14 cellular contexts compared by ENCODE assay signal in genomic region chr1:191206808-191207207, GRCh38.
DNase-seq lines count a peak whose midpoint lies in the region; ATAC-seq, FAIRE-seq and TF ChIP-seq lines count a peak whose summit lies in the region.
"Had no signal": no experiment of that assay in that cellular context is flagged by ENCODE, and none has a peak within 500 bp of the region (broad histone marks: within the 10 kb centered on the region; RNA-seq: fewer than 3 reads in every experiment).

No MANE protein-coding gene starts in this region.

- no peak overlapping the region for H3K4me3 ChIP-seq in foreskin fibroblast (ENCODE audit: low read depth in 1 of 2, low read length in 2 of 2)
- H3K4me3 ChIP-seq in SK-N-SH (ENCODE audit: low read depth in 2 of 2, low read length in 1 of 2) = no peak overlapping the region
- no peak overlapping the region for H3K4me3 ChIP-seq in aorta (ENCODE audit: low read length in 2 of 2)
- H3K4me3 ChIP-seq: hepatocyte had no signal

- no peak for FAIRE-seq in GM19239 (lab: Jason Lieb, UNC)

- WGBS in SK-N-SH (ENCODE audit: low lambda C conversion rate) = 2% methylated on average over 2 of the region's 2 CpGs
- WGBS in aorta, 2 donors = 15 to 16% methylated on average over 2 of the region's 2 CpGs

- no peaks in the 10 kb centered on the region for H3K9me2 ChIP-seq in SK-N-SH

- no peak for TF ChIP-seq CTCF in foreskin fibroblast (IDR thresholded peaks at IDR 0.05; ENCODE audit: low read depth, low read length)
- no peak for TF ChIP-seq CTCF in SK-N-SH (IDR thresholded peaks at IDR 0.05)

- H3K36me3 ChIP-seq in SK-N-SH (replicated peaks in 1 of 2; ENCODE audit: control insufficient read depth in 1 of 2, insufficient read depth in 2 of 2, low read length in 1 of 2) (no peaks in the 10 kb centered on the region), aorta (ENCODE audit: control insufficient read depth in 1 of 2, insufficient read depth in 2 of 2, low read length in 1 of 2) (no peaks in the 10 kb centered on the region)

- POLR2A ChIA-PET in SK-N-SH (lab: Yijun Ruan, JAX) = no interaction called here

- H3K9me3 ChIP-seq in SK-N-SH (no peaks in the 10 kb centered on the region), aorta (ENCODE audit: control insufficient read depth, low read length) (no peaks in the 10 kb centered on the region)

- DNase-seq in RPMI8226 (peak; percentile 23), foreskin fibroblast (peak; percentile 7 to 61), GM19239 (ENCODE audit: insufficient read length, low spot score) (no peak), SK-N-SH (no peak), NCI-H748 treated with DMSO at 0.1 percent for 48 hours (lab: John Stamatoyannopoulos, UW) (no peak), aorta (no peak)
- DNase-seq: activated CD4-positive, CD25-positive, alpha-beta regulatory T cell treated with anti-CD3 and anti-CD28 coated beads, Interleukin-2, amount 50 U/mL, for 72 hours; effector CD8-positive, alpha-beta T cell; left ventricle myocardium superior; NCI-H524 treated with DMSO at 0.1 percent for 48 hours had no signal

- H3K27me3 ChIP-seq in SK-N-SH (ENCODE audit: insufficient read depth) (no peaks in the 10 kb centered on the region), aorta (ENCODE audit: control insufficient read depth in 1 of 2, insufficient read depth in 2 of 2, low read length in 1 of 2) (no peaks in the 10 kb centered on the region)
- H3K27me3 ChIP-seq: hepatocyte had no signal

- intact Hi-C loops in aorta (cut with DNase I) = no loop called here

- ATAC-seq in GM18517 (IDR thresholded peaks at IDR 0.05; ENCODE audit: unreplicated experiment) = peak; percentile 42
- ATAC-seq in HG03565 (IDR thresholded peaks at IDR 0.05; ENCODE audit: unreplicated experiment) = peak; percentile 41
- ATAC-seq in aorta (ENCODE audit: low FRiP score) = no peak
- ATAC-seq: left ventricle myocardium superior; natural killer cell treated with Interleukin-12 subunit alpha and Interleukin-12 subunit beta and Interleukin-15 and Interleukin-18, amount 100 ng/mL, for 72 hours had no signal

- CTCF ChIA-PET in SK-N-SH (lab: Yijun Ruan, JAX) = no interaction called here

- H3K4me1 ChIP-seq in SK-N-SH (ENCODE audit: control insufficient read depth in 1 of 2, insufficient read depth in 2 of 2, low read depth in 1 of 2, low read length in 1 of 2) (no peaks in the 10 kb centered on the region), aorta (ENCODE audit: control insufficient read depth in 1 of 2, insufficient read depth in 2 of 2, low read length in 2 of 2) (no peaks in the 10 kb centered on the region)

- no peak overlapping the region for H3K9ac ChIP-seq in SK-N-SH

- H3K4me2 ChIP-seq in SK-N-SH = no peak overlapping the region
- H3K4me2 ChIP-seq: hepatocyte had no signal

- H3F3A ChIP-seq in SK-N-SH (replicated peaks; ENCODE audit: insufficient read depth) = no peaks in the 10 kb centered on the region

- no peak overlapping the region for H3K27ac ChIP-seq in SK-N-SH (ENCODE audit: low read depth in 2 of 2, low read length in 1 of 2)
- no peak overlapping the region for H3K27ac ChIP-seq in aorta (ENCODE audit: low read depth in 1 of 2, low read length in 2 of 2)
- H3K27ac ChIP-seq: hepatocyte had no signal

- no peak for TF ChIP-seq EP300 in SK-N-SH (IDR thresholded peaks at IDR 0.05; ENCODE audit: borderline replicate concordance in 1 of 2, low read depth in 1 of 2, low read length in 1 of 2)

- no peak overlapping the region for H2AFZ ChIP-seq in SK-N-SH (ENCODE audit: low read depth)
- H2AFZ ChIP-seq: hepatocyte had no signal

- no peaks in the 10 kb centered on the region for H3K79me2 ChIP-seq in SK-N-SH (ENCODE audit: insufficient read depth)
- H3K79me2 ChIP-seq: hepatocyte had no signal

- no peak for TF ChIP-seq RAD21 in SK-N-SH (IDR thresholded peaks at IDR 0.05; ENCODE audit: low read length)

- no peaks in the 10 kb centered on the region for H4K20me1 ChIP-seq in SK-N-SH (ENCODE audit: insufficient read depth)

TF ChIP-seq in SK-N-SH, 30 proteins besides CTCF, POLR2A, EP300 and RAD21:
- no peak for TF ChIP-seq TEAD4 (IDR thresholded peaks at IDR 0.05; ENCODE audit: borderline replicate concordance, insufficient read depth)
- TF ChIP-seq ZBTB33 (IDR thresholded peaks at IDR 0.05; ENCODE audit: borderline replicate concordance, low read depth) = no peak
- TF ChIP-seq RXRA (IDR thresholded peaks at IDR 0.05; ENCODE audit: borderline replicate concordance, low read depth) = no peak
- no peak for TF ChIP-seq TCF12 (IDR thresholded peaks at IDR 0.05)
- TF ChIP-seq GABPA (IDR thresholded peaks at IDR 0.05; ENCODE audit: low read depth) = no peak
- no peak for TF ChIP-seq USF1 (IDR thresholded peaks at IDR 0.05; ENCODE audit: borderline replicate concordance, low read depth)
- no peak for TF ChIP-seq ELF1 (IDR thresholded peaks at IDR 0.05)
- TF ChIP-seq RCOR1 (IDR thresholded peaks at IDR 0.05; ENCODE audit: low read length) = no peak
- no peak for TF ChIP-seq POLR2AphosphoS5 (IDR thresholded peaks at IDR 0.05; ENCODE audit: low read depth, low read length)
- TF ChIP-seq TAF1 (IDR thresholded peaks at IDR 0.05; ENCODE audit: borderline replicate concordance, low read depth, low read length) = no peak
- no peak for TF ChIP-seq MEF2A (IDR thresholded peaks at IDR 0.05; ENCODE audit: borderline replicate concordance, low read depth)
TF ChIP-seq in SK-N-SH: peak in this region for 0.

Comparison
In these comparisons a context has a peak if more than half of its experiments do, and no peak if none do; other contexts are left out.
1. DNase-seq: peak in RPMI8226 (single experiment) and foreskin fibroblast (2 of 2); none in GM19239 (single experiment), SK-N-SH (single experiment), NCI-H748 treated with DMSO at 0.1 percent for 48 hours (single experiment) and aorta (0 of 2).